In the genomic region with DNA sequence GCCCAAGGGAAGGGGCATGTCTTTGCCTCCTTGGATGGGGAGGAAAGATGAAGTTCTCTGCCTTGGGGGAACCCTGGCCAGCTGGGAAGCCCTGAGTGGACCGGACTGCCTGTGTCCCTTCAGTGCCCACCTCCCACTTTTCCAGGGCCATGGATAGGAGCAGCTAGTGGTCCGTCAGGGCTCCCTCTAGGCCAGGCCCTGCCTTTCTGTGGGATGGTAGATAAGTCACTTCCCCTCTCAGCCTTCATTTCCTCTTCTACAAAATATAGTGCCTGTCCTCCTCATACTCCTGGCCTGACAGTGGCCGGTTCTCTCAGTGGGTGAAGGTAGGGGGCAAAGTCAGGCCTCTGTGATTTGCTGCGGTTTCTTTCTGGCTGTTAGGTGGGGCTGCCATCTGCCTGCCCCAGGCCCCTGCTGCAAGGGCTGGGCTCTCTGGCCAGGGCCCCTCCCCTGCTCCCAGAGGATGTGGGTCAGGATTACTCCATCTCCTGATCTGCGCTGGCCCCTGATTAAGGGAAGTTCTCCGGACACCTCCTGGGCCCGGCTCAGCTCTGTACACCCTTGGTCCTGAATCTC, we compare ENCODE assay signal across 1 cellular context.
TF ChIP-seq lines count a peak whose summit lies in the region.

No MANE protein-coding gene starts in this region.

TF ChIP-seq in K562, 482 proteins besides CTCF, POLR2A, EP300 and RAD21 (continued from another document and continues in another):
- TF ChIP-seq, protein P1, sequence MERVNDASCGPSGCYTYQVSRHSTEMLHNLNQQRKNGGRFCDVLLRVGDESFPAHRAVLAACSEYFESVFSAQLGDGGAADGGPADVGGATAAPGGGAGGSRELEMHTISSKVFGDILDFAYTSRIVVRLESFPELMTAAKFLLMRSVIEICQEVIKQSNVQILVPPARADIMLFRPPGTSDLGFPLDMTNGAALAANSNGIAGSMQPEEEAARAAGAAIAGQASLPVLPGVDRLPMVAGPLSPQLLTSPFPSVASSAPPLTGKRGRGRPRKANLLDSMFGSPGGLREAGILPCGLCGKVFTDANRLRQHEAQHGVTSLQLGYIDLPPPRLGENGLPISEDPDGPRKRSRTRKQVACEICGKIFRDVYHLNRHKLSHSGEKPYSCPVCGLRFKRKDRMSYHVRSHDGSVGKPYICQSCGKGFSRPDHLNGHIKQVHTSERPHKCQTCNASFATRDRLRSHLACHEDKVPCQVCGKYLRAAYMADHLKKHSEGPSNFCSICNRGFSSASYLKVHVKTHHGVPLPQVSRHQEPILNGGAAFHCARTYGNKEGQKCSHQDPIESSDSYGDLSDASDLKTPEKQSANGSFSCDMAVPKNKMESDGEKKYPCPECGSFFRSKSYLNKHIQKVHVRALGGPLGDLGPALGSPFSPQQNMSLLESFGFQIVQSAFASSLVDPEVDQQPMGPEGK (CRISPR knock-in tag; IDR thresholded peaks at IDR 0.05; ENCODE audit: borderline replicate concordance): no peak
- no peak for TF ChIP-seq ZNF695 (CRISPR knock-in tag; IDR thresholded peaks at IDR 0.05)
- TF ChIP-seq, protein P2, sequence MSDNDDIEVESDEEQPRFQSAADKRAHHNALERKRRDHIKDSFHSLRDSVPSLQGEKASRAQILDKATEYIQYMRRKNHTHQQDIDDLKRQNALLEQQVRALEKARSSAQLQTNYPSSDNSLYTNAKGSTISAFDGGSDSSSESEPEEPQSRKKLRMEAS (CRISPR knock-in tag; IDR thresholded peaks at IDR 0.05): no peak
- TF ChIP-seq NFATC3 (IDR thresholded peaks at IDR 0.05): no peak
- no peak for TF ChIP-seq WHSC1 (IDR thresholded peaks at IDR 0.05; ENCODE audit: low read length)
- no peak for TF ChIP-seq MAFG (tag; conservative IDR thresholded peaks at IDR 0.05)
- TF ChIP-seq, protein P3, sequence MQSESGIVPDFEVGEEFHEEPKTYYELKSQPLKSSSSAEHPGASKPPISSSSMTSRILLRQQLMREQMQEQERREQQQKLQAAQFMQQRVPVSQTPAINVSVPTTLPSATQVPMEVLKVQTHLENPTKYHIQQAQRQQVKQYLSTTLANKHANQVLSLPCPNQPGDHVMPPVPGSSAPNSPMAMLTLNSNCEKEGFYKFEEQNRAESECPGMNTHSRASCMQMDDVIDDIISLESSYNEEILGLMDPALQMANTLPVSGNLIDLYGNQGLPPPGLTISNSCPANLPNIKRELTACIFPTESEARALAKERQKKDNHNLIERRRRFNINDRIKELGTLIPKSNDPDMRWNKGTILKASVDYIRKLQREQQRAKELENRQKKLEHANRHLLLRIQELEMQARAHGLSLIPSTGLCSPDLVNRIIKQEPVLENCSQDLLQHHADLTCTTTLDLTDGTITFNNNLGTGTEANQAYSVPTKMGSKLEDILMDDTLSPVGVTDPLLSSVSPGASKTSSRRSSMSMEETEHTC (IDR thresholded peaks at IDR 0.05): no peak
- TF ChIP-seq, protein P4, sequence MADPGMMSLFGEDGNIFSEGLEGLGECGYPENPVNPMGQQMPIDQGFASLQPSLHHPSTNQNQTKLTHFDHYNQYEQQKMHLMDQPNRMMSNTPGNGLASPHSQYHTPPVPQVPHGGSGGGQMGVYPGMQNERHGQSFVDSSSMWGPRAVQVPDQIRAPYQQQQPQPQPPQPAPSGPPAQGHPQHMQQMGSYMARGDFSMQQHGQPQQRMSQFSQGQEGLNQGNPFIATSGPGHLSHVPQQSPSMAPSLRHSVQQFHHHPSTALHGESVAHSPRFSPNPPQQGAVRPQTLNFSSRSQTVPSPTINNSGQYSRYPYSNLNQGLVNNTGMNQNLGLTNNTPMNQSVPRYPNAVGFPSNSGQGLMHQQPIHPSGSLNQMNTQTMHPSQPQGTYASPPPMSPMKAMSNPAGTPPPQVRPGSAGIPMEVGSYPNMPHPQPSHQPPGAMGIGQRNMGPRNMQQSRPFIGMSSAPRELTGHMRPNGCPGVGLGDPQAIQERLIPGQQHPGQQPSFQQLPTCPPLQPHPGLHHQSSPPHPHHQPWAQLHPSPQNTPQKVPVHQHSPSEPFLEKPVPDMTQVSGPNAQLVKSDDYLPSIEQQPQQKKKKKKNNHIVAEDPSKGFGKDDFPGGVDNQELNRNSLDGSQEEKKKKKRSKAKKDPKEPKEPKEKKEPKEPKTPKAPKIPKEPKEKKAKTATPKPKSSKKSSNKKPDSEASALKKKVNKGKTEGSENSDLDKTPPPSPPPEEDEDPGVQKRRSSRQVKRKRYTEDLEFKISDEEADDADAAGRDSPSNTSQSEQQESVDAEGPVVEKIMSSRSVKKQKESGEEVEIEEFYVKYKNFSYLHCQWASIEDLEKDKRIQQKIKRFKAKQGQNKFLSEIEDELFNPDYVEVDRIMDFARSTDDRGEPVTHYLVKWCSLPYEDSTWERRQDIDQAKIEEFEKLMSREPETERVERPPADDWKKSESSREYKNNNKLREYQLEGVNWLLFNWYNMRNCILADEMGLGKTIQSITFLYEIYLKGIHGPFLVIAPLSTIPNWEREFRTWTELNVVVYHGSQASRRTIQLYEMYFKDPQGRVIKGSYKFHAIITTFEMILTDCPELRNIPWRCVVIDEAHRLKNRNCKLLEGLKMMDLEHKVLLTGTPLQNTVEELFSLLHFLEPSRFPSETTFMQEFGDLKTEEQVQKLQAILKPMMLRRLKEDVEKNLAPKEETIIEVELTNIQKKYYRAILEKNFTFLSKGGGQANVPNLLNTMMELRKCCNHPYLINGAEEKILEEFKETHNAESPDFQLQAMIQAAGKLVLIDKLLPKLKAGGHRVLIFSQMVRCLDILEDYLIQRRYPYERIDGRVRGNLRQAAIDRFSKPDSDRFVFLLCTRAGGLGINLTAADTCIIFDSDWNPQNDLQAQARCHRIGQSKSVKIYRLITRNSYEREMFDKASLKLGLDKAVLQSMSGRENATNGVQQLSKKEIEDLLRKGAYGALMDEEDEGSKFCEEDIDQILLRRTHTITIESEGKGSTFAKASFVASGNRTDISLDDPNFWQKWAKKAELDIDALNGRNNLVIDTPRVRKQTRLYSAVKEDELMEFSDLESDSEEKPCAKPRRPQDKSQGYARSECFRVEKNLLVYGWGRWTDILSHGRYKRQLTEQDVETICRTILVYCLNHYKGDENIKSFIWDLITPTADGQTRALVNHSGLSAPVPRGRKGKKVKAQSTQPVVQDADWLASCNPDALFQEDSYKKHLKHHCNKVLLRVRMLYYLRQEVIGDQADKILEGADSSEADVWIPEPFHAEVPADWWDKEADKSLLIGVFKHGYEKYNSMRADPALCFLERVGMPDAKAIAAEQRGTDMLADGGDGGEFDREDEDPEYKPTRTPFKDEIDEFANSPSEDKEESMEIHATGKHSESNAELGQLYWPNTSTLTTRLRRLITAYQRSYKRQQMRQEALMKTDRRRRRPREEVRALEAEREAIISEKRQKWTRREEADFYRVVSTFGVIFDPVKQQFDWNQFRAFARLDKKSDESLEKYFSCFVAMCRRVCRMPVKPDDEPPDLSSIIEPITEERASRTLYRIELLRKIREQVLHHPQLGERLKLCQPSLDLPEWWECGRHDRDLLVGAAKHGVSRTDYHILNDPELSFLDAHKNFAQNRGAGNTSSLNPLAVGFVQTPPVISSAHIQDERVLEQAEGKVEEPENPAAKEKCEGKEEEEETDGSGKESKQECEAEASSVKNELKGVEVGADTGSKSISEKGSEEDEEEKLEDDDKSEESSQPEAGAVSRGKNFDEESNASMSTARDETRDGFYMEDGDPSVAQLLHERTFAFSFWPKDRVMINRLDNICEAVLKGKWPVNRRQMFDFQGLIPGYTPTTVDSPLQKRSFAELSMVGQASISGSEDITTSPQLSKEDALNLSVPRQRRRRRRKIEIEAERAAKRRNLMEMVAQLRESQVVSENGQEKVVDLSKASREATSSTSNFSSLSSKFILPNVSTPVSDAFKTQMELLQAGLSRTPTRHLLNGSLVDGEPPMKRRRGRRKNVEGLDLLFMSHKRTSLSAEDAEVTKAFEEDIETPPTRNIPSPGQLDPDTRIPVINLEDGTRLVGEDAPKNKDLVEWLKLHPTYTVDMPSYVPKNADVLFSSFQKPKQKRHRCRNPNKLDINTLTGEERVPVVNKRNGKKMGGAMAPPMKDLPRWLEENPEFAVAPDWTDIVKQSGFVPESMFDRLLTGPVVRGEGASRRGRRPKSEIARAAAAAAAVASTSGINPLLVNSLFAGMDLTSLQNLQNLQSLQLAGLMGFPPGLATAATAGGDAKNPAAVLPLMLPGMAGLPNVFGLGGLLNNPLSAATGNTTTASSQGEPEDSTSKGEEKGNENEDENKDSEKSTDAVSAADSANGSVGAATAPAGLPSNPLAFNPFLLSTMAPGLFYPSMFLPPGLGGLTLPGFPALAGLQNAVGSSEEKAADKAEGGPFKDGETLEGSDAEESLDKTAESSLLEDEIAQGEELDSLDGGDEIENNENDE (IDR thresholded peaks at IDR 0.05; ENCODE audit: low read depth, low read length): no peak
- no peak for TF ChIP-seq SMAD1 (IDR thresholded peaks at IDR 0.05; ENCODE audit: low read depth, low read length, partially characterized antibody)
- no peak for TF ChIP-seq NR2C1 (IDR thresholded peaks at IDR 0.05)
- no peak for TF ChIP-seq NR2C1 (tag; IDR thresholded peaks at IDR 0.05)
- TF ChIP-seq SREBF1 (IDR thresholded peaks at IDR 0.05; ENCODE audit: borderline replicate concordance, low read depth, low read length): no peak
- no peak for TF ChIP-seq ZNF780A (CRISPR knock-in tag; IDR thresholded peaks at IDR 0.05)
- TF ChIP-seq HDAC6 (IDR thresholded peaks at IDR 0.05; ENCODE audit: low read depth, low read length): no peak
- no peak for TF ChIP-seq RFX5 (IDR thresholded peaks at IDR 0.05; ENCODE audit: low read depth, low read length)
- peak; percentile 26; the same call in 1 of the 2 replicates for TF ChIP-seq CBFA2T3 (IDR thresholded peaks at IDR 0.05)
- TF ChIP-seq MYBL2 (IDR thresholded peaks at IDR 0.05; ENCODE audit: low read depth): no peak
- TF ChIP-seq MYBL2 (CRISPR knock-in tag; IDR thresholded peaks at IDR 0.05; ENCODE audit: borderline replicate concordance): no peak
- no peak for TF ChIP-seq ZBTB8A (IDR thresholded peaks at IDR 0.05; ENCODE audit: partially characterized antibody)
- TF ChIP-seq TAL1 (IDR thresholded peaks at IDR 0.05): no peak
- TF ChIP-seq ZNF316 (IDR thresholded peaks at IDR 0.05): no peak
- no peak for TF ChIP-seq ZNF75A (CRISPR knock-in tag; IDR thresholded peaks at IDR 0.05)
- no peak for TF ChIP-seq POLR3G (IDR thresholded peaks at IDR 0.05; ENCODE audit: extremely low read depth, insufficient read length, insufficient replicate concordance)
- TF ChIP-seq, protein P5, sequence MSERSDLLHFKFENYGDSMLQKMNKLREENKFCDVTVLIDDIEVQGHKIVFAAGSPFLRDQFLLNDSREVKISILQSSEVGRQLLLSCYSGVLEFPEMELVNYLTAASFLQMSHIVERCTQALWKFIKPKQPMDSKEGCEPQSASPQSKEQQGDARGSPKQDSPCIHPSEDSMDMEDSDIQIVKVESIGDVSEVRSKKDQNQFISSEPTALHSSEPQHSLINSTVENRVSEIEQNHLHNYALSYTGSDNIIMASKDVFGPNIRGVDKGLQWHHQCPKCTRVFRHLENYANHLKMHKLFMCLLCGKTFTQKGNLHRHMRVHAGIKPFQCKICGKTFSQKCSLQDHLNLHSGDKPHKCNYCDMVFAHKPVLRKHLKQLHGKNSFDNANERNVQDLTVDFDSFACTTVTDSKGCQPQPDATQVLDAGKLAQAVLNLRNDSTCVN (CRISPR knock-in tag; IDR thresholded peaks at IDR 0.05): no peak
- TF ChIP-seq ZNF589 (CRISPR knock-in tag; IDR thresholded peaks at IDR 0.05; ENCODE audit: low read depth): no peak
- no peak for TF ChIP-seq XRCC3 (IDR thresholded peaks at IDR 0.05)
- no peak for TF ChIP-seq PPARD (CRISPR knock-in tag; IDR thresholded peaks at IDR 0.05)
- TF ChIP-seq NFIX (CRISPR knock-in tag; IDR thresholded peaks at IDR 0.05; ENCODE audit: low read depth): no peak
- peak; percentile 97 for TF ChIP-seq SPI1 (IDR thresholded peaks at IDR 0.05; ENCODE audit: borderline replicate concordance, low read depth, low read length)
- no peak for TF ChIP-seq PHF20 (IDR thresholded peaks at IDR 0.05; ENCODE audit: partially characterized antibody)
- TF ChIP-seq, protein P6, sequence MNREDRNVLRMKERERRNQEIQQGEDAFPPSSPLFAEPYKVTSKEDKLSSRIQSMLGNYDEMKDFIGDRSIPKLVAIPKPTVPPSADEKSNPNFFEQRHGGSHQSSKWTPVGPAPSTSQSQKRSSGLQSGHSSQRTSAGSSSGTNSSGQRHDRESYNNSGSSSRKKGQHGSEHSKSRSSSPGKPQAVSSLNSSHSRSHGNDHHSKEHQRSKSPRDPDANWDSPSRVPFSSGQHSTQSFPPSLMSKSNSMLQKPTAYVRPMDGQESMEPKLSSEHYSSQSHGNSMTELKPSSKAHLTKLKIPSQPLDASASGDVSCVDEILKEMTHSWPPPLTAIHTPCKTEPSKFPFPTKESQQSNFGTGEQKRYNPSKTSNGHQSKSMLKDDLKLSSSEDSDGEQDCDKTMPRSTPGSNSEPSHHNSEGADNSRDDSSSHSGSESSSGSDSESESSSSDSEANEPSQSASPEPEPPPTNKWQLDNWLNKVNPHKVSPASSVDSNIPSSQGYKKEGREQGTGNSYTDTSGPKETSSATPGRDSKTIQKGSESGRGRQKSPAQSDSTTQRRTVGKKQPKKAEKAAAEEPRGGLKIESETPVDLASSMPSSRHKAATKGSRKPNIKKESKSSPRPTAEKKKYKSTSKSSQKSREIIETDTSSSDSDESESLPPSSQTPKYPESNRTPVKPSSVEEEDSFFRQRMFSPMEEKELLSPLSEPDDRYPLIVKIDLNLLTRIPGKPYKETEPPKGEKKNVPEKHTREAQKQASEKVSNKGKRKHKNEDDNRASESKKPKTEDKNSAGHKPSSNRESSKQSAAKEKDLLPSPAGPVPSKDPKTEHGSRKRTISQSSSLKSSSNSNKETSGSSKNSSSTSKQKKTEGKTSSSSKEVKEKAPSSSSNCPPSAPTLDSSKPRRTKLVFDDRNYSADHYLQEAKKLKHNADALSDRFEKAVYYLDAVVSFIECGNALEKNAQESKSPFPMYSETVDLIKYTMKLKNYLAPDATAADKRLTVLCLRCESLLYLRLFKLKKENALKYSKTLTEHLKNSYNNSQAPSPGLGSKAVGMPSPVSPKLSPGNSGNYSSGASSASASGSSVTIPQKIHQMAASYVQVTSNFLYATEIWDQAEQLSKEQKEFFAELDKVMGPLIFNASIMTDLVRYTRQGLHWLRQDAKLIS (CRISPR knock-in tag; IDR thresholded peaks at IDR 0.05): no peak
- TF ChIP-seq, protein P7, sequence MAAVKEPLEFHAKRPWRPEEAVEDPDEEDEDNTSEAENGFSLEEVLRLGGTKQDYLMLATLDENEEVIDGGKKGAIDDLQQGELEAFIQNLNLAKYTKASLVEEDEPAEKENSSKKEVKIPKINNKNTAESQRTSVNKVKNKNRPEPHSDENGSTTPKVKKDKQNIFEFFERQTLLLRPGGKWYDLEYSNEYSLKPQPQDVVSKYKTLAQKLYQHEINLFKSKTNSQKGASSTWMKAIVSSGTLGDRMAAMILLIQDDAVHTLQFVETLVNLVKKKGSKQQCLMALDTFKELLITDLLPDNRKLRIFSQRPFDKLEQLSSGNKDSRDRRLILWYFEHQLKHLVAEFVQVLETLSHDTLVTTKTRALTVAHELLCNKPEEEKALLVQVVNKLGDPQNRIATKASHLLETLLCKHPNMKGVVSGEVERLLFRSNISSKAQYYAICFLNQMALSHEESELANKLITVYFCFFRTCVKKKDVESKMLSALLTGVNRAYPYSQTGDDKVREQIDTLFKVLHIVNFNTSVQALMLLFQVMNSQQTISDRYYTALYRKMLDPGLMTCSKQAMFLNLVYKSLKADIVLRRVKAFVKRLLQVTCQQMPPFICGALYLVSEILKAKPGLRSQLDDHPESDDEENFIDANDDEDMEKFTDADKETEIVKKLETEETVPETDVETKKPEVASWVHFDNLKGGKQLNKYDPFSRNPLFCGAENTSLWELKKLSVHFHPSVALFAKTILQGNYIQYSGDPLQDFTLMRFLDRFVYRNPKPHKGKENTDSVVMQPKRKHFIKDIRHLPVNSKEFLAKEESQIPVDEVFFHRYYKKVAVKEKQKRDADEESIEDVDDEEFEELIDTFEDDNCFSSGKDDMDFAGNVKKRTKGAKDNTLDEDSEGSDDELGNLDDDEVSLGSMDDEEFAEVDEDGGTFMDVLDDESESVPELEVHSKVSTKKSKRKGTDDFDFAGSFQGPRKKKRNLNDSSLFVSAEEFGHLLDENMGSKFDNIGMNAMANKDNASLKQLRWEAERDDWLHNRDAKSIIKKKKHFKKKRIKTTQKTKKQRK (IDR thresholded peaks at IDR 0.05; ENCODE audit: borderline replicate concordance, low read depth, low read length): no peak
- no peak for TF ChIP-seq ZNF232 (CRISPR knock-in tag; IDR thresholded peaks at IDR 0.05)
- peak; percentile 48; the same call in 1 of the 2 replicates for TF ChIP-seq CTBP1 (IDR thresholded peaks at IDR 0.05; ENCODE audit: borderline replicate concordance)
